In genomic region chr1:19644761-19645543, GRCh38 we compare ENCODE assay signal across 1 cellular context.
TF ChIP-seq lines count a peak whose summit lies in the region.

No MANE protein-coding gene starts in this region.

TF ChIP-seq in HEK293, 187 proteins besides CTCF, POLR2A, EP300 and RAD21 (continued from another document):
- TF ChIP-seq PATZ1 (tag by site-specific recombination; IDR thresholded peaks at IDR 0.05) (peak; percentile 69; the same call in 1 of the 2 replicates), ZNF114 (tag by site-specific recombination; IDR thresholded peaks at IDR 0.05) (no peak), YY1 (tag by site-specific recombination; IDR thresholded peaks at IDR 0.05) (no peak), ZNF830 (tag by site-specific recombination; IDR thresholded peaks at IDR 0.05; ENCODE audit: low read depth) (no peak), ZNF510 (tag by site-specific recombination; IDR thresholded peaks at IDR 0.05; ENCODE audit: insufficient replicate concordance) (no peak), ZNF626 (tag by site-specific recombination; IDR thresholded peaks at IDR 0.05) (no peak), ZNF596 (tag by site-specific recombination; IDR thresholded peaks at IDR 0.05) (peak; percentile 40; the same call in 1 of the 2 replicates), ZNF621 (tag by site-specific recombination; IDR thresholded peaks at IDR 0.05) (no peak), PRDM1 (tag by site-specific recombination; IDR thresholded peaks at IDR 0.05) (no peak), ZNF610 (tag by site-specific recombination; IDR thresholded peaks at IDR 0.05; ENCODE audit: borderline replicate concordance) (peak; percentile 77; the same call in 1 of the 2 replicates), ZNF664 (tag by site-specific recombination; IDR thresholded peaks at IDR 0.05) (no peak)
- TF ChIP-seq, protein P1, sequence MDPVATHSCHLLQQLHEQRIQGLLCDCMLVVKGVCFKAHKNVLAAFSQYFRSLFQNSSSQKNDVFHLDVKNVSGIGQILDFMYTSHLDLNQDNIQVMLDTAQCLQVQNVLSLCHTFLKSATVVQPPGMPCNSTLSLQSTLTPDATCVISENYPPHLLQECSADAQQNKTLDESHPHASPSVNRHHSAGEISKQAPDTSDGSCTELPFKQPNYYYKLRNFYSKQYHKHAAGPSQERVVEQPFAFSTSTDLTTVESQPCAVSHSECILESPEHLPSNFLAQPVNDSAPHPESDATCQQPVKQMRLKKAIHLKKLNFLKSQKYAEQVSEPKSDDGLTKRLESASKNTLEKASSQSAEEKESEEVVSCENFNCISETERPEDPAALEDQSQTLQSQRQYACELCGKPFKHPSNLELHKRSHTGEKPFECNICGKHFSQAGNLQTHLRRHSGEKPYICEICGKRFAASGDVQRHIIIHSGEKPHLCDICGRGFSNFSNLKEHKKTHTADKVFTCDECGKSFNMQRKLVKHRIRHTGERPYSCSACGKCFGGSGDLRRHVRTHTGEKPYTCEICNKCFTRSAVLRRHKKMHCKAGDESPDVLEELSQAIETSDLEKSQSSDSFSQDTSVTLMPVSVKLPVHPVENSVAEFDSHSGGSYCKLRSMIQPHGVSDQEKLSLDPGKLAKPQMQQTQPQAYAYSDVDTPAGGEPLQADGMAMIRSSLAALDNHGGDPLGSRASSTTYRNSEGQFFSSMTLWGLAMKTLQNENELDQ (tag by site-specific recombination; IDR thresholded peaks at IDR 0.05; ENCODE audit: low read depth), result no peak
- TF ChIP-seq, protein P2, sequence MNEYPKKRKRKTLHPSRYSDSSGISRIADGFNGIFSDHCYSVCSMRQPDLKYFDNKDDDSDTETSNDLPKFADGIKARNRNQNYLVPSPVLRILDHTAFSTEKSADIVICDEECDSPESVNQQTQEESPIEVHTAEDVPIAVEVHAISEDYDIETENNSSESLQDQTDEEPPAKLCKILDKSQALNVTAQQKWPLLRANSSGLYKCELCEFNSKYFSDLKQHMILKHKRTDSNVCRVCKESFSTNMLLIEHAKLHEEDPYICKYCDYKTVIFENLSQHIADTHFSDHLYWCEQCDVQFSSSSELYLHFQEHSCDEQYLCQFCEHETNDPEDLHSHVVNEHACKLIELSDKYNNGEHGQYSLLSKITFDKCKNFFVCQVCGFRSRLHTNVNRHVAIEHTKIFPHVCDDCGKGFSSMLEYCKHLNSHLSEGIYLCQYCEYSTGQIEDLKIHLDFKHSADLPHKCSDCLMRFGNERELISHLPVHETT (tag by site-specific recombination; IDR thresholded peaks at IDR 0.05), result no peak
